In the genomic region with DNA sequence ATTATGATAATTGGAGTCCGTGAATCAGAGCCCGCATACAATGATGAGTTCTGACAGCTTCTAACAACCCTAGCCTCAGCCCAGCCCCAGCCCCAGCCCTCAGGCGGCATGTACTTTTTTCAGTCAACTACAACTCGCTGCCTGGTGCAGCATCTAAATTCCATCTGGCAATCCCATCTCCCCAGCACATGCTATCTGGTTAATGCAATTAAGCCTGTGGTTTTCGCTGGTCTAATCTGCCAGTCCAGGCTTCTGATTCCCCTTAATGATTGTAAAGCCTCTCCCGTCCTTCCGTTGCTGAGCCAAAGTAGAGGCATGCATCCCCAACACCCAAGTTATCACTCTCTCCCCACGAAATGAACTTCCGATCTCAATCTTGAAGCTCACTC, we compare ENCODE assay signal across 10 cellular contexts. TPM values are rescaled to one million over a fixed set of nuclear protein-coding genes. Genes with fewer than 3 reads are reported as not detected.
A peak's percentile ranks its signal among the peaks of the same experiment; 100 is the strongest.
DNase-seq lines count a peak whose midpoint lies in the region; ATAC-seq, FAIRE-seq and TF ChIP-seq lines count a peak whose summit lies in the region.
"Had no signal": no experiment of that assay in that cellular context is flagged by ENCODE, and none has a peak within 500 bp of the region (broad histone marks: within the 10 kb centered on the region; RNA-seq: fewer than 3 reads in every experiment).

No MANE protein-coding gene starts in this region.

- no peak overlapping the region for H2BK15ac ChIP-seq in neuronal stem cell (ENCODE audit: low read length)

- H3K14ac ChIP-seq in neuronal stem cell (ENCODE audit: low read length) = no peak overlapping the region

- TF ChIP-seq POLR2A in endothelial cell of umbilical vein (IDR thresholded peaks at IDR 0.05; ENCODE audit: low read depth, low read length) = no peak

- no peak overlapping the region for H3K4me3 Mint-ChIP-seq in CD8-positive, alpha-beta T cell
- H3K4me3 Mint-ChIP-seq: natural killer cell had no signal

- dilution Hi-C loops in endothelial cell of umbilical vein (cut with MboI; ENCODE audit: extremely low pct_ligation_motif_present, low sequenced_read_pairs) = no loop called here

- no peak overlapping the region for H2BK12ac ChIP-seq in neuronal stem cell (ENCODE audit: low read length)

- no peak overlapping the region for H2BK5ac ChIP-seq in neuronal stem cell (ENCODE audit: low read length)

- no peak for ATAC-seq in CD8-positive, alpha-beta T cell
- ATAC-seq in GM21737 (IDR thresholded peaks at IDR 0.05; ENCODE audit: unreplicated experiment) = no peak
- ATAC-seq: natural killer cell had no signal

- peaks cover 7% of the 10 kb centered on the region for H3K4me1 ChIP-seq in CD8-positive, alpha-beta T cell (ENCODE audit: insufficient read depth, low read length)
- H3K4me1 ChIP-seq in endothelial cell of umbilical vein (ENCODE audit: control insufficient read depth, extremely low read depth, insufficient read depth, low read length) (peaks cover 6% of the 10 kb centered on the region), neuronal stem cell (ENCODE audit: control insufficient read depth in 2 of 2, insufficient read depth in 1 of 2, low read depth in 1 of 2, low read length in 2 of 2) (peaks cover 4 to 17% of the 10 kb centered on the region in 2 donors)

- no peak overlapping the region for H3K27ac Mint-ChIP-seq in CD8-positive, alpha-beta T cell
- H3K27ac Mint-ChIP-seq: natural killer cell had no signal

- H4K20me1 ChIP-seq in endothelial cell of umbilical vein (replicated peaks; ENCODE audit: control insufficient read depth, extremely low read depth, insufficient read depth, low read length) = no peaks in the 10 kb centered on the region

- peak overlapping the region; percentile 91 for H3K4me2 ChIP-seq in endothelial cell of umbilical vein (ENCODE audit: insufficient read depth, low read length)
- H3K4me2 ChIP-seq in neuronal stem cell (ENCODE audit: insufficient read depth, low read length, poor library complexity, severe bottlenecking) = peak overlapping the region; percentile 87

- H3K79me2 ChIP-seq in endothelial cell of umbilical vein (ENCODE audit: control insufficient read depth, insufficient read depth, low read length) = no peaks in the 10 kb centered on the region

- H4K91ac ChIP-seq in neuronal stem cell (ENCODE audit: low read depth, low read length, poor library complexity) = no peak overlapping the region

- CTCF ChIA-PET in CD8-positive, alpha-beta T cell (lab: Charles Lee) = no interaction called here
- CTCF ChIA-PET in endothelial cell of umbilical vein (lab: Charles Lee) = no interaction called here

- no peak for TF ChIP-seq CTCF in CD8-positive, alpha-beta T cell (IDR thresholded peaks at IDR 0.05)
- no peak for TF ChIP-seq CTCF in endothelial cell of umbilical vein (IDR thresholded peaks at IDR 0.05; ENCODE audit: extremely low read depth in 1 of 2, insufficient read depth in 1 of 2, low read depth in 1 of 2, low read length in 2 of 2)

- H3K36me3 Mint-ChIP-seq in CD8-positive, alpha-beta T cell = no peaks in the 10 kb centered on the region

- FAIRE-seq in endothelial cell of umbilical vein (lab: Jason Lieb, UNC) = no peak

- no peak overlapping the region for H2BK120ac ChIP-seq in neuronal stem cell (ENCODE audit: low read depth, low read length)

- peak overlapping the region; percentile 37 for H3K4me3 ChIP-seq in CD8-positive, alpha-beta T cell (ENCODE audit: low read depth, low read length)
- H3K4me3 ChIP-seq in endothelial cell of umbilical vein (replicated peaks in 1 of 3; ENCODE audit: insufficient read depth in 1 of 3, low read depth in 1 of 3, low read length in 3 of 3) = peak overlapping the region in 1 of 3 experiments; percentile 77
- H3K4me3 ChIP-seq in neuronal stem cell (ENCODE audit: low read length in 2 of 2) = peak overlapping the region; percentile 60 to 79

- no peak overlapping the region for H2AK5ac ChIP-seq in neuronal stem cell (ENCODE audit: low read depth, low read length)

- no peaks in the 10 kb centered on the region for H3K9me3 ChIP-seq in CD8-positive, alpha-beta T cell (ENCODE audit: low read length)
- no peaks in the 10 kb centered on the region for H3K9me3 ChIP-seq in endothelial cell of umbilical vein (replicated peaks; ENCODE audit: control insufficient read depth, insufficient read depth, low read length)
- H3K9me3 ChIP-seq in neuronal stem cell (replicated peaks in 1 of 2; ENCODE audit: control insufficient read depth in 2 of 2, insufficient read depth in 1 of 2, low read depth in 1 of 2, low read length in 2 of 2) = no peaks in the 10 kb centered on the region

- H3K18ac ChIP-seq in neuronal stem cell (ENCODE audit: low read length) = no peak overlapping the region

- no peak overlapping the region for H3K9ac ChIP-seq in endothelial cell of umbilical vein (replicated peaks; ENCODE audit: extremely low read depth, insufficient read depth, low read length)
- H3K9ac ChIP-seq in neuronal stem cell (ENCODE audit: low read depth, low read length, poor library complexity) = no peak overlapping the region

- H3K4ac ChIP-seq in neuronal stem cell (ENCODE audit: low read length) = no peak overlapping the region

- H3K4me1 Mint-ChIP-seq in CD8-positive, alpha-beta T cell (ENCODE audit: low read depth) = peaks cover 1% of the 10 kb centered on the region
- H3K4me1 Mint-ChIP-seq: natural killer cell had no signal

- intact Hi-C loops in CD8-positive, alpha-beta T cell (cut with DNase I, micrococcal nuclease) = no loop called here
- intact Hi-C loops in endothelial cell of umbilical vein (cut with micrococcal nuclease) = loop anchor here (10.0 kb wide), 2 partner anchors 140 to 780 kb away; no protein-coding TSS in a partner anchor

- WGBS in neuronal stem cell (ENCODE audit: extremely low coverage in 2 of 2, insufficient read length in 2 of 2, insufficient replicate concordance in 1 of 2), 2 donors = no CpG with 5 or more reads among the region's 9 CpGs

- POLR2A ChIA-PET in CD8-positive, alpha-beta T cell (lab: Charles Lee) = no interaction called here
- POLR2A ChIA-PET in endothelial cell of umbilical vein (lab: Charles Lee) = no interaction called here

- peaks cover 14% of the 10 kb centered on the region for H3K79me1 ChIP-seq in neuronal stem cell (ENCODE audit: low read depth, low read length)

- DNase-seq in CD8-positive, alpha-beta T cell = no peak
- DNase-seq in NCI-H774 (lab: John Stamatoyannopoulos, UW) = peak; percentile 15
- DNase-seq in endothelial cell of umbilical vein (ENCODE audit: low read depth, low spot score) = no peak
- no peak for DNase-seq in neuronal stem cell (ENCODE audit: low spot score)
- no peak for DNase-seq in iPS-NIHi7 (ENCODE audit: extremely low spot score)
- DNase-seq in activated effector memory CD4-positive, alpha-beta T cell treated with anti-CD3 and anti-CD28 coated beads, Interleukin-2, amount 50 U/mL, for 16 hours = no peak
- DNase-seq in AG08395 (ENCODE audit: low spot score) = no peak
- DNase-seq: natural killer cell, NCI-H2081 treated with DMSO at 0.1 percent for 48 hours had no signal

- no peaks in the 10 kb centered on the region for H3K36me3 ChIP-seq in CD8-positive, alpha-beta T cell (ENCODE audit: insufficient read depth, low read length)
- no peaks in the 10 kb centered on the region for H3K36me3 ChIP-seq in endothelial cell of umbilical vein (ENCODE audit: control insufficient read depth in 2 of 2, extremely low read depth in 1 of 2, insufficient read depth in 2 of 2, low read length in 2 of 2)
- H3K36me3 ChIP-seq in neuronal stem cell (replicated peaks in 1 of 2; ENCODE audit: control insufficient read depth in 2 of 2, insufficient read depth in 2 of 2, low read length in 2 of 2) = no peaks in the 10 kb centered on the region

- H4K8ac ChIP-seq in neuronal stem cell (ENCODE audit: low read depth, low read length) = no peak overlapping the region

- peaks cover 3% of the 10 kb centered on the region for H3K9me1 ChIP-seq in endothelial cell of umbilical vein (replicated peaks; ENCODE audit: control insufficient read depth, extremely low read depth, insufficient read depth, low read length)

- peaks cover 35% of the 10 kb centered on the region for H3K27me3 Mint-ChIP-seq in CD8-positive, alpha-beta T cell (ENCODE audit: low read depth)

- no peak overlapping the region for H3K23ac ChIP-seq in neuronal stem cell (ENCODE audit: low read depth, low read length, poor library complexity)

- H3K27ac ChIP-seq in CD8-positive, alpha-beta T cell (ENCODE audit: low read depth, low read length) = no peak overlapping the region
- H3K27ac ChIP-seq in endothelial cell of umbilical vein (ENCODE audit: insufficient read depth, low read depth, low read length) = no peak overlapping the region
- H3K27ac ChIP-seq in neuronal stem cell (replicated peaks; ENCODE audit: low read length) = no peak overlapping the region

- peaks cover 7% of the 10 kb centered on the region for H3K9me3 Mint-ChIP-seq in CD8-positive, alpha-beta T cell

- BruUV-seq in endothelial cell of umbilical vein (replicated peaks; lab: Mats Ljungman, UMichigan) = no TSS peak

- peaks cover 5% of the 10 kb centered on the region for H3K27me3 ChIP-seq in CD8-positive, alpha-beta T cell (ENCODE audit: insufficient read depth, low read length)
- H3K27me3 ChIP-seq in endothelial cell of umbilical vein (ENCODE audit: control insufficient read depth in 2 of 2, insufficient read depth in 2 of 2, low read length in 2 of 2) (peaks cover 42 to 59% of the 10 kb centered on the region in 2 experiments), neuronal stem cell (ENCODE audit: control insufficient read depth in 3 of 3, insufficient read depth in 3 of 3, low read depth in 1 of 3, low read length in 3 of 3) (peaks cover 12 to 41% (median 18%) of the 10 kb centered on the region in 3 experiments)

- no peak overlapping the region for H2AFZ ChIP-seq in endothelial cell of umbilical vein (ENCODE audit: low read depth, low read length)
- H2AFZ ChIP-seq in neuronal stem cell (ENCODE audit: low read length) = peak overlapping the region; percentile 81

TF ChIP-seq in endothelial cell of umbilical vein, 7 proteins besides CTCF, POLR2A, EP300 and RAD21 (continues in another document):
- TF ChIP-seq POLR2AphosphoS5 (IDR thresholded peaks at IDR 0.05; ENCODE audit: insufficient read depth, low read depth, low read length) (no peak), GATA2 (IDR thresholded peaks at IDR 0.05; ENCODE audit: insufficient read depth, insufficient read length, low read depth, low read length) (no peak), MYC (IDR thresholded peaks at IDR 0.05; ENCODE audit: low read depth, low read length) (no peak)

RNA-seq across cellular contexts. Expression of gene ELAVL2, which starts 0.9 kb away (rescaled TPM):
- total RNA-seq in CD8-positive, alpha-beta T cell = not detected
- 0.18 and 0.20 TPM in 2 replicates for total RNA-seq in endothelial cell of umbilical vein
- 0.03 and 0.06 TPM in 2 replicates for polyA plus RNA-seq in endothelial cell of umbilical vein
- polyA plus RNA-seq in endothelial cell of umbilical vein (2011; cell fraction: cytosol; rRNA removed) = 0.01 and 0.08 TPM in 2 replicates
- polyA plus RNA-seq in endothelial cell of umbilical vein (2011; cell fraction: nucleus; rRNA removed) = 0.11 and 0.31 TPM in 2 replicates
- 0.10 and 0.23 TPM in 2 replicates for polyA plus RNA-seq in endothelial cell of umbilical vein (2012)
- 0.07 and 0.15 TPM in 2 replicates for polyA minus RNA-seq in endothelial cell of umbilical vein
- not detected for polyA minus RNA-seq in endothelial cell of umbilical vein (2011; cell fraction: cytosol; rRNA and poly(A)+ RNA removed)
- polyA minus RNA-seq in endothelial cell of umbilical vein (2011; cell fraction: nucleus; rRNA and poly(A)+ RNA removed) = 0.38 and 1.9 TPM in 2 replicates
- polyA plus RNA-seq in neuronal stem cell (2013, experiment 1 of 2) = 9.3 TPM
- polyA plus RNA-seq in neuronal stem cell (2013, experiment 2 of 2) = 10.1 TPM
- total RNA-seq: natural killer cell had no signal
